ENCODE assay signal across 23 cellular contexts in genomic region chr16:17015702-17016101, GRCh38.
DNase-seq lines count a peak whose midpoint lies in the region; ATAC-seq, FAIRE-seq and TF ChIP-seq lines count a peak whose summit lies in the region.
"Had no signal": no experiment of that assay in that cellular context is flagged by ENCODE, and none has a peak within 500 bp of the region (broad histone marks: within the 10 kb centered on the region; RNA-seq: fewer than 3 reads in every experiment).

No MANE protein-coding gene starts in this region.

- H3K79me2 ChIP-seq in K562 (ENCODE audit: control insufficient read depth, insufficient read depth, low read length): peaks cover 49% of the 10 kb centered on the region

- no peaks in the 10 kb centered on the region for H4K20me1 ChIP-seq in K562 (replicated peaks; ENCODE audit: control insufficient read depth, insufficient read depth, low read length)

- POLR2A ChIA-PET in K562 (lab: Yijun Ruan, JAX): interaction anchor here (0.6 to 1.1 kb wide), 3 partner anchors 16 to 23 kb away, joined by 3 to 4 read pairs (median 3); no protein-coding TSS in a partner anchor

- CTCF ChIA-PET in K562 (lab: Yijun Ruan, JAX; ENCODE audit: low intra/inter-chr PET ratio): no interaction called here

- H3K36me3 ChIP-seq in K562 (ENCODE audit: control insufficient read depth, insufficient read depth, low read length) (peaks cover 7% of the 10 kb centered on the region), kidney (ENCODE audit: control insufficient read depth in 1 of 2, insufficient read depth in 2 of 2, low read length in 2 of 2) (no peaks in the 10 kb centered on the region)
- H3K36me3 ChIP-seq: HAP-1 had no signal

- TF ChIP-seq POLR2A in K562 (conservative IDR thresholded peaks at IDR 0.05): no peak

- 57% methylated on average over 6 of the region's 6 CpGs for WGBS in K562 (ENCODE audit: insufficient coverage, low coverage, missing lambda C conversion rate)

- peak overlapping the region; percentile 48; the same call in 1 of the 2 replicates for H3K4me3 ChIP-seq in K562
- no peak overlapping the region for H3K4me3 ChIP-seq in kidney (ENCODE audit: low read length in 2 of 2)
- H3K4me3 ChIP-seq: A549, HAP-1 had no signal

- no peaks in the 10 kb centered on the region for H3K9me1 ChIP-seq in K562 (ENCODE audit: control insufficient read depth, insufficient read depth, low read length)

- ATAC-seq in K562 (no peak; the same call in 1 of the 3 replicates), sciatic nerve (no peak), omental fat pad (ENCODE audit: low FRiP score) (no peak)
- ATAC-seq: A549 had no signal

- H3K4me1 ChIP-seq in K562 (replicated peaks in 1 of 2; ENCODE audit: control insufficient read depth in 2 of 2, insufficient read depth in 2 of 2, low read length in 2 of 2) (peaks cover 7 to 21% of the 10 kb centered on the region in 2 experiments; a peak in 4 of 5 replicates), kidney (ENCODE audit: control insufficient read depth in 1 of 2, insufficient read depth in 1 of 2, low read depth in 1 of 2, low read length in 2 of 2) (no peaks in the 10 kb centered on the region)
- H3K4me1 ChIP-seq: A549, HAP-1 had no signal

- in situ Hi-C loops in K562 (cut with MboI): no loop called here

- no peak for TF ChIP-seq EP300 in K562 (IDR thresholded peaks at IDR 0.05; ENCODE audit: low read length)

- 0 out of 2 replicates have a peak, but pooled peaks cover 3% of the 10 kb centered on the region for H3K9me3 ChIP-seq in K562 (replicated peaks; ENCODE audit: control insufficient read depth, insufficient read depth, low read depth, low read length)
- no peaks in the 10 kb centered on the region for H3K9me3 ChIP-seq in kidney (ENCODE audit: control insufficient read depth in 1 of 2, low read length in 2 of 2)
- H3K9me3 ChIP-seq: HAP-1 had no signal

- DNase-seq in RCC 7860 (ENCODE audit: low spot score) (no peak), K562 (ENCODE audit: extremely low read depth in 1 of 4, low spot score in 3 of 4) (peak in 1 of 4 experiments; percentile 22), kidney (no peak), NCI-H2196 (lab: John Stamatoyannopoulos, UW; ENCODE audit: unreplicated experiment) (no peak), sciatic nerve (ENCODE audit: low spot score) (no peak), omental fat pad (ENCODE audit: low spot score) (no peak)
- no peak for DNase-seq in activated CD8-positive, alpha-beta memory T cell treated with anti-CD3 and anti-CD28 coated beads, Interleukin-2, amount 50 U/mL, for 48 hours
- DNase-seq: ACHN; AML-193; C1 segment of cervical spinal cord; Calu3; CD4-positive, alpha-beta memory T cell; COR-L47; DMS53; DMS79 treated with DMSO at 0.1 percent for 48 hours; GOT3; HFFc6 had no signal

- no peak for TF ChIP-seq CTCF in K562 (IDR thresholded peaks at IDR 0.05 in 2 of 3, conservative IDR thresholded peaks at IDR 0.05 in 1 of 3; ENCODE audit: insufficient read depth in 2 of 3, low read depth in 1 of 3, low read length in 3 of 3)
- no peak for TF ChIP-seq CTCF in kidney (IDR thresholded peaks at IDR 0.05; ENCODE audit: borderline replicate concordance, extremely low read depth, insufficient read depth)
- TF ChIP-seq CTCF in omental fat pad (IDR thresholded peaks at IDR 0.05): no peak

- H2AFZ ChIP-seq in K562 (ENCODE audit: low read depth, low read length): no peak overlapping the region

- BruUV-seq in K562 (replicated peaks; lab: Mats Ljungman, UMichigan): no TSS peak

- H3K9ac ChIP-seq in K562 (ENCODE audit: insufficient read depth in 1 of 2, low read depth in 2 of 2, low read length in 2 of 2) (peak overlapping the region; percentile 63 to 94; a peak in 3 of 4 replicates), kidney (ENCODE audit: low read length in 2 of 2) (no peak overlapping the region)

- TF ChIP-seq RAD21 in K562 (CRISPR knock-in tag; conservative IDR thresholded peaks at IDR 0.05 in 1 of 2, IDR thresholded peaks at IDR 0.05 in 1 of 2): no peak

- intact Hi-C loops in K562 (cut with micrococcal nuclease) (no loop called here), kidney (cut with DNase I) (no loop called here), sciatic nerve (cut with DNase I) (no loop called here)

- FAIRE-seq in A204.1 (lab: Jason Lieb, UNC) (peak; percentile 95), RCC 7860 (lab: Jason Lieb, UNC) (peak; percentile 2), K562 (lab: Jason Lieb, UNC) (no peak), kidney (lab: Jason Lieb, UNC) (peak; percentile 73)
- FAIRE-seq: A549, GM12892, H54 had no signal

- H3K27ac ChIP-seq in K562 (ENCODE audit: extremely low read depth, low read depth, low read length): peak overlapping the region; percentile 100; the same call in 2 of the 3 replicates
- H3K27ac ChIP-seq in kidney (ENCODE audit: low read depth in 2 of 2, low read length in 2 of 2): no peak overlapping the region
- H3K27ac ChIP-seq: 22Rv1, A549 had no signal

- no peaks in the 10 kb centered on the region for H3K27me3 ChIP-seq in K562 (ENCODE audit: control insufficient read depth in 2 of 2, insufficient read depth in 2 of 2, low read length in 2 of 2)

- peak overlapping the region; percentile 98 for H3K4me2 ChIP-seq in K562 (ENCODE audit: insufficient read depth, low read length)
- H3K4me2 ChIP-seq: A549 had no signal

TF ChIP-seq in K562, 482 proteins besides CTCF, POLR2A, EP300 and RAD21 (continues in another document):
- TF ChIP-seq ZNF717 (CRISPR knock-in tag; IDR thresholded peaks at IDR 0.05) (no peak), PURB (CRISPR knock-in tag; IDR thresholded peaks at IDR 0.05; ENCODE audit: low read depth) (no peak), ZNF140 (CRISPR knock-in tag; IDR thresholded peaks at IDR 0.05) (no peak), MCM3 (IDR thresholded peaks at IDR 0.05) (no peak), NFRKB (IDR thresholded peaks at IDR 0.05; ENCODE audit: low read depth) (no peak), ZNF274 (IDR thresholded peaks at IDR 0.05; ENCODE audit: borderline replicate concordance, low read depth, low read length) (no peak), ZBTB40 (IDR thresholded peaks at IDR 0.05) (no peak), ZBTB40 (CRISPR knock-in tag; IDR thresholded peaks at IDR 0.05) (no peak), HDAC1 (IDR thresholded peaks at IDR 0.05) (no peak), POLR2AphosphoS5 (IDR thresholded peaks at IDR 0.05; ENCODE audit: control insufficient read depth, insufficient read depth, low read depth, low read length) (no peak), ZNF79 (CRISPR knock-in tag; IDR thresholded peaks at IDR 0.05; ENCODE audit: low read depth) (no peak), CBX1 (IDR thresholded peaks at IDR 0.05; ENCODE audit: low read depth) (no peak), ZNF133 (CRISPR knock-in tag; IDR thresholded peaks at IDR 0.05) (no peak)

Comparison
In these comparisons a context has a peak if more than half of its experiments do, and no peak if none do; other contexts are left out.
1. H3K9ac ChIP-seq: peak in K562 (2 of 2); none in kidney (0 of 2).